In genomic region chr9:105647595-105648349, GRCh38 we compare ENCODE assay signal across 1 cellular context.
A peak's percentile ranks its signal among the peaks of the same experiment; 100 is the strongest.
TF ChIP-seq lines count a peak whose summit lies in the region.

No MANE protein-coding gene starts in this region.

TF ChIP-seq in K562, 482 proteins besides CTCF, POLR2A, EP300 and RAD21 (continued from another document and continues in another):
- peak; percentile 88; the same call in 1 of the 2 replicates for TF ChIP-seq POLR2AphosphoS5 (IDR thresholded peaks at IDR 0.05; ENCODE audit: control insufficient read depth, insufficient read depth, low read depth, low read length)
- no peak for TF ChIP-seq XRCC3 (IDR thresholded peaks at IDR 0.05)
- no peak for TF ChIP-seq HDAC6 (IDR thresholded peaks at IDR 0.05; ENCODE audit: low read depth, low read length)
- TF ChIP-seq CC2D1A (IDR thresholded peaks at IDR 0.05), result peak; percentile 94
- 0 out of 4 replicates have a peak, but pooled peaks of 1 of the 2 experiments have one; percentile 29 for TF ChIP-seq ZNF639 (CRISPR knock-in tag; conservative IDR thresholded peaks at IDR 0.05 in 1 of 2, IDR thresholded peaks at IDR 0.05 in 1 of 2)
- TF ChIP-seq PRPF4 (IDR thresholded peaks at IDR 0.05; ENCODE audit: insufficient read depth, low read depth, low read length, poor library complexity, severe bottlenecking), result no peak
- TF ChIP-seq MAFK (IDR thresholded peaks at IDR 0.05; ENCODE audit: low read length), result peak; percentile 28; the same call in 1 of the 2 replicates
- TF ChIP-seq TEAD4 (IDR thresholded peaks at IDR 0.05; ENCODE audit: low read length), result peak; percentile 96
- TF ChIP-seq TEAD4 (CRISPR knock-in tag; IDR thresholded peaks at IDR 0.05; ENCODE audit: borderline replicate concordance), result no peak
- TF ChIP-seq CXXC5 (CRISPR knock-in tag; IDR thresholded peaks at IDR 0.05), result peak; percentile 43
- TF ChIP-seq ZNF707 (CRISPR knock-in tag; conservative IDR thresholded peaks at IDR 0.05), result no peak
- TF ChIP-seq KAT7 (CRISPR knock-in tag; IDR thresholded peaks at IDR 0.05; ENCODE audit: borderline replicate concordance), result no peak
- no peak for TF ChIP-seq FOXJ2 (tag; IDR thresholded peaks at IDR 0.05)
- TF ChIP-seq ZNF121 (CRISPR knock-in tag; conservative IDR thresholded peaks at IDR 0.05), result no peak
- TF ChIP-seq E4F1 (CRISPR knock-in tag; IDR thresholded peaks at IDR 0.05; ENCODE audit: borderline replicate concordance), result no peak
- TF ChIP-seq ZNF316 (IDR thresholded peaks at IDR 0.05), result no peak
- TF ChIP-seq ZNF561 (CRISPR knock-in tag; conservative IDR thresholded peaks at IDR 0.05), result no peak
- TF ChIP-seq ZNF592 (IDR thresholded peaks at IDR 0.05), result no peak
- TF ChIP-seq ERF (CRISPR knock-in tag; IDR thresholded peaks at IDR 0.05), result no peak
- TF ChIP-seq TFAP4 (CRISPR knock-in tag; IDR thresholded peaks at IDR 0.05; ENCODE audit: borderline replicate concordance), result peak; percentile 77
- no peak for TF ChIP-seq ZFP91 (CRISPR knock-in tag; IDR thresholded peaks at IDR 0.05)
- TF ChIP-seq TAF9B (IDR thresholded peaks at IDR 0.05; ENCODE audit: partially characterized antibody), result peak; percentile 29
- no peak for TF ChIP-seq XRCC5 (IDR thresholded peaks at IDR 0.05; ENCODE audit: low read depth, low read length)
- no peak for TF ChIP-seq CHCHD3 (CRISPR knock-in tag; IDR thresholded peaks at IDR 0.05)
- no peak for TF ChIP-seq ZNF407 (IDR thresholded peaks at IDR 0.05; ENCODE audit: low read depth)
- TF ChIP-seq IRF1 (CRISPR knock-in tag; IDR thresholded peaks at IDR 0.05; ENCODE audit: borderline replicate concordance), result no peak
- no peak for TF ChIP-seq ILK (tag; IDR thresholded peaks at IDR 0.05; ENCODE audit: borderline replicate concordance, low read depth)
- peak; percentile 83 for TF ChIP-seq NFIC (IDR thresholded peaks at IDR 0.05)
- no peak for TF ChIP-seq CBX1 (IDR thresholded peaks at IDR 0.05; ENCODE audit: low read depth)
- TF ChIP-seq RBBP5 (IDR thresholded peaks at IDR 0.05; ENCODE audit: borderline replicate concordance, insufficient read depth, low read length, poor library complexity, severe bottlenecking), result peak; percentile 51
- TF ChIP-seq MBD1 (CRISPR knock-in tag; IDR thresholded peaks at IDR 0.05), result no peak
- TF ChIP-seq CBX2 (IDR thresholded peaks at IDR 0.05; ENCODE audit: insufficient read depth, low read length, poor library complexity, severe bottlenecking), result no peak
- TF ChIP-seq PATZ1 (CRISPR knock-in tag; IDR thresholded peaks at IDR 0.05; ENCODE audit: borderline replicate concordance), result no peak
- no peak for TF ChIP-seq MED1 (CRISPR knock-in tag; IDR thresholded peaks at IDR 0.05; ENCODE audit: borderline replicate concordance)
